In genomic region chr13:92963029-92963428, GRCh38 we compare ENCODE assay signal across 19 cellular contexts.
"Had no signal": no experiment of that assay in that cellular context is flagged by ENCODE, and none has a peak within 500 bp of the region (broad histone marks: within the 10 kb centered on the region; RNA-seq: fewer than 3 reads in every experiment).

No MANE protein-coding gene starts in this region.

- DNase-seq: activated CD4-positive, alpha-beta T cell treated with anti-CD3 and anti-CD28 coated beads for 1 hour; activated CD4-positive, alpha-beta T cell treated with anti-CD3 and anti-CD28 coated beads, Interleukin-2, amount 50 U/mL, for 48 hours; activated naive CD4-positive, alpha-beta T cell treated with Interleukin-2 at 50 U/mL for 16 hours; aorta; caudate nucleus; effector CD4-positive, alpha-beta T cell; gastrocnemius medialis; heart left ventricle; left colon; lower lobe of right lung; stimulated activated CD4-positive, alpha-beta T cell treated with anti-CD3 and anti-CD28 coated beads, Interleukin-2, amount 100 ng/mL, for 48 hours; T-helper 9 cell; tibial artery; uterus had no signal

- ATAC-seq: activated T-helper 17 cell treated with anti-CD3 and anti-CD28 coated beads, Interleukin-2, amount 50 U/mL, for 72 hours; gastrocnemius medialis; heart left ventricle; left colon; lower lobe of right lung; stimulated activated memory B cell treated with anti-CD40 and anti-IgM and Interleukin-4, amounts not matched to agents 10 μg/mL and 1 μg/mL and 100 μg/mL, for 72 hours had no signal

- H3K4me3 ChIP-seq: coronary artery, gastrocnemius medialis, heart left ventricle, lower lobe of right lung, tibial artery, uterus had no signal

- H3K4me1 ChIP-seq: gastrocnemius medialis, heart left ventricle, lower lobe of right lung, tibial artery, uterus had no signal

- H3K4me3 Mint-ChIP-seq: activated T-helper 17 cell treated with anti-CD3 and anti-CD28 coated beads, Interleukin-2, amount 50 U/mL, for 72 hours; mesothelial cell of epicardium; neural crest cell; stimulated activated memory B cell treated with anti-CD40 and anti-IgM and Interleukin-4, amounts not matched to agents 10 μg/mL and 1 μg/mL and 100 μg/mL, for 72 hours had no signal

- H3K27me3 Mint-ChIP-seq: activated T-helper 17 cell treated with anti-CD3 and anti-CD28 coated beads, Interleukin-2, amount 50 U/mL, for 72 hours; stimulated activated memory B cell treated with anti-CD40 and anti-IgM and Interleukin-4, amounts not matched to agents 10 μg/mL and 1 μg/mL and 100 μg/mL, for 72 hours had no signal

- H3K27ac ChIP-seq: coronary artery, gastrocnemius medialis, heart left ventricle, lower lobe of right lung, tibial artery, uterus had no signal

- H3K27me3 ChIP-seq: gastrocnemius medialis, heart left ventricle, tibial artery, uterus had no signal

- H3K36me3 ChIP-seq: gastrocnemius medialis, heart left ventricle, lower lobe of right lung, tibial artery, uterus had no signal

- H3K27ac Mint-ChIP-seq: activated T-helper 17 cell treated with anti-CD3 and anti-CD28 coated beads, Interleukin-2, amount 50 U/mL, for 72 hours; mesothelial cell of epicardium; stimulated activated memory B cell treated with anti-CD40 and anti-IgM and Interleukin-4, amounts not matched to agents 10 μg/mL and 1 μg/mL and 100 μg/mL, for 72 hours had no signal

- H3K4me1 Mint-ChIP-seq: activated T-helper 17 cell treated with anti-CD3 and anti-CD28 coated beads, Interleukin-2, amount 50 U/mL, for 72 hours; mesothelial cell of epicardium; neural crest cell; stimulated activated memory B cell treated with anti-CD40 and anti-IgM and Interleukin-4, amounts not matched to agents 10 μg/mL and 1 μg/mL and 100 μg/mL, for 72 hours had no signal

- H3K36me3 Mint-ChIP-seq: stimulated activated memory B cell treated with anti-CD40 and anti-IgM and Interleukin-4, amounts not matched to agents 10 μg/mL and 1 μg/mL and 100 μg/mL, for 72 hours had no signal

- H3K9me3 ChIP-seq: gastrocnemius medialis, lower lobe of right lung, tibial artery, uterus had no signal
